1 cellular context compared by ENCODE assay signal in the genomic region with DNA sequence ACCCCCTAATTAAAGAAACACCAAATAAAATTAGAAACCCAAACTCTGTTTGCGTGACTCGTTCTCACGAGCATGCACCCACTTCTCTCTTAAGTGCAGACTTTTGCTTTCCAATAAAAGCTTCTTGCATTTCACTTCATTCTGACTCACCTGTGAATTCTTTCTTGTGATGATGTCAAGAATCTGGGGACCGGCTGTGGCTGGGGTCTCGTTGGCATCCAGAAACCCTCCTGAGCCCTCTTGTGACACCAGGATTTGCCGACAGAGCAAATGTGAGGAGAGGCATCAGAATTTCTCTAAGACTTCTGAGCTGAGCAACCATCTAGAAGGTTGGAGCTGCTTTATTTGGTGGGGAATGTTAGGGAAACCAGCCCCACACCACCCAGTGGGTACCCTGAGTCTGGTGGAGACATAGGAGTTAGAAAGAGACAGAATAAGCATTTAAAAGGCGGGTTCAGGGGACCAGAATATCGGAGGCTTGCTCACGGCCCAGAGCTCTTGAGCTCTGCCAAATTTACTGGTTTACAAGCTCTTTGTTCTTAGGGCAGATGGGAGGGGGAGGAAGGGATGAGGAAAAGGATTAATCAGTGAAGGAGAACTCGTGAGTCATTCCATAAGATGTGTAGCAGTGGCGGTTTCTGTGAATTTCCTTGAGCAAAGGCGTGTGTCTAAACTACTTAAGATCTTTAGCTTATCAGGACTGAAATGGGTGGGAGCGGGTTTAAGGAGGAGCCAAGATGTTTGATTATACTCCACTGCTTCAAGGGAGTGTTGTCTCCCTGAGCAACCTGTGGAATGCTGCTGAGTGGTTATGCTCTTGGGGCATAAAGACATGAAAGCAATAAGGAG.
A peak's percentile ranks its signal among the peaks of the same experiment; 100 is the strongest.
TF ChIP-seq lines count a peak whose summit lies in the region.

No MANE protein-coding gene starts in this region.

TF ChIP-seq in K562, 482 proteins besides CTCF, POLR2A, EP300 and RAD21 (continued from another document and continues in another):
- TF ChIP-seq, protein P1, sequence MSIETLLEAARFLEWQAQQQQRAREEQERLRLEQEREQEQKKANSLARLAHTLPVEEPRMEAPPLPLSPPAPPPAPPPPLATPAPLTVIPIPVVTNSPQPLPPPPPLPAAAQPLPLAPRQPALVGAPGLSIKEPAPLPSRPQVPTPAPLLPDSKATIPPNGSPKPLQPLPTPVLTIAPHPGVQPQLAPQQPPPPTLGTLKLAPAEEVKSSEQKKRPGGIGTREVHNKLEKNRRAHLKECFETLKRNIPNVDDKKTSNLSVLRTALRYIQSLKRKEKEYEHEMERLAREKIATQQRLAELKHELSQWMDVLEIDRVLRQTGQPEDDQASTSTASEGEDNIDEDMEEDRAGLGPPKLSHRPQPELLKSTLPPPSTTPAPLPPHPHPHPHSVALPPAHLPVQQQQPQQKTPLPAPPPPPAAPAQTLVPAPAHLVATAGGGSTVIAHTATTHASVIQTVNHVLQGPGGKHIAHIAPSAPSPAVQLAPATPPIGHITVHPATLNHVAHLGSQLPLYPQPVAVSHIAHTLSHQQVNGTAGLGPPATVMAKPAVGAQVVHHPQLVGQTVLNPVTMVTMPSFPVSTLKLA (conservative IDR thresholded peaks at IDR 0.05), result 0 out of 4 replicates have a peak, but pooled peaks of 1 of the 2 experiments have one; percentile 26
- TF ChIP-seq SPI1 (IDR thresholded peaks at IDR 0.05; ENCODE audit: borderline replicate concordance, low read depth, low read length) (no peak), GATAD2B (IDR thresholded peaks at IDR 0.05; ENCODE audit: borderline replicate concordance) (0 out of 2 replicates have a peak, but pooled peaks have one; percentile 30), CXXC5 (CRISPR knock-in tag; IDR thresholded peaks at IDR 0.05) (peak; percentile 43; the same call in 1 of the 2 replicates), RNF2 (IDR thresholded peaks at IDR 0.05) (peak; percentile 22; the same call in 1 of the 2 replicates), PCBP1 (IDR thresholded peaks at IDR 0.05; ENCODE audit: low read depth, low read length, poor library complexity, severe bottlenecking) (no peak), NFE2 (IDR thresholded peaks at IDR 0.05; ENCODE audit: low read depth) (peak; percentile 61; the same call in 1 of the 2 replicates), SMARCC2 (IDR thresholded peaks at IDR 0.05; ENCODE audit: low read depth) (0 out of 2 replicates have a peak, but pooled peaks have one; percentile 36), KDM1A (IDR thresholded peaks at IDR 0.05) (0 out of 4 replicates have a peak, but pooled peaks of 1 of the 2 experiments have one; percentile 15), JUND (IDR thresholded peaks at IDR 0.05; ENCODE audit: borderline replicate concordance, low read depth, low read length) (peak; percentile 83), JUND (tag; IDR thresholded peaks at IDR 0.05; ENCODE audit: borderline replicate concordance, low read depth, low read length) (peak; percentile 79; the same call in 1 of the 3 replicates), FOXP1 (CRISPR knock-in tag; IDR thresholded peaks at IDR 0.05) (no peak), BHLHE40 (IDR thresholded peaks at IDR 0.05; ENCODE audit: low read length) (peak; percentile 16; the same call in 1 of the 2 replicates), CBFB (CRISPR knock-in tag; IDR thresholded peaks at IDR 0.05) (no peak), DPF2 (IDR thresholded peaks at IDR 0.05) (peak; percentile 67), RCOR1 (IDR thresholded peaks at IDR 0.05; ENCODE audit: borderline replicate concordance in 1 of 2, low read depth in 2 of 2, low read length in 2 of 2) (peak in 1 of 2 experiments; percentile 77; a peak in 2 of 4 replicates), NCOR1 (IDR thresholded peaks at IDR 0.05) (0 out of 2 replicates have a peak, but pooled peaks have one; percentile 12), ZNF444 (CRISPR knock-in tag; IDR thresholded peaks at IDR 0.05) (no peak), CREM (IDR thresholded peaks at IDR 0.05; ENCODE audit: low read depth) (0 out of 2 replicates have a peak, but pooled peaks have one; percentile 22), CTBP1 (IDR thresholded peaks at IDR 0.05; ENCODE audit: borderline replicate concordance) (peak; percentile 81), ZEB2 (IDR thresholded peaks at IDR 0.05) (peak; percentile 43; the same call in 1 of the 2 replicates), SMARCA4 (IDR thresholded peaks at IDR 0.05) (peak; percentile 81), TEAD4 (IDR thresholded peaks at IDR 0.05; ENCODE audit: low read length) (peak; percentile 38; the same call in 1 of the 2 replicates), TEAD4 (CRISPR knock-in tag; IDR thresholded peaks at IDR 0.05; ENCODE audit: borderline replicate concordance) (no peak), RFX1 (IDR thresholded peaks at IDR 0.05) (peak; percentile 72), C11orf30 (IDR thresholded peaks at IDR 0.05; ENCODE audit: low read depth) (peak; percentile 44; the same call in 1 of the 2 replicates), CBX2 (IDR thresholded peaks at IDR 0.05; ENCODE audit: insufficient read depth, low read length, poor library complexity, severe bottlenecking) (no peak), NRF1 (conservative IDR thresholded peaks at IDR 0.05 in 1 of 2, IDR thresholded peaks at IDR 0.05 in 1 of 2) (peak; percentile 47 to 57), MAZ (CRISPR knock-in tag; conservative IDR thresholded peaks at IDR 0.05 in 1 of 2, IDR thresholded peaks at IDR 0.05 in 1 of 2) (peak; percentile 44 to 73; a peak in 3 of 4 replicates), HOXB6 (CRISPR knock-in tag; IDR thresholded peaks at IDR 0.05; ENCODE audit: borderline replicate concordance) (no peak), CBFA2T3 (IDR thresholded peaks at IDR 0.05) (peak; percentile 38)
- TF ChIP-seq, protein P2, sequence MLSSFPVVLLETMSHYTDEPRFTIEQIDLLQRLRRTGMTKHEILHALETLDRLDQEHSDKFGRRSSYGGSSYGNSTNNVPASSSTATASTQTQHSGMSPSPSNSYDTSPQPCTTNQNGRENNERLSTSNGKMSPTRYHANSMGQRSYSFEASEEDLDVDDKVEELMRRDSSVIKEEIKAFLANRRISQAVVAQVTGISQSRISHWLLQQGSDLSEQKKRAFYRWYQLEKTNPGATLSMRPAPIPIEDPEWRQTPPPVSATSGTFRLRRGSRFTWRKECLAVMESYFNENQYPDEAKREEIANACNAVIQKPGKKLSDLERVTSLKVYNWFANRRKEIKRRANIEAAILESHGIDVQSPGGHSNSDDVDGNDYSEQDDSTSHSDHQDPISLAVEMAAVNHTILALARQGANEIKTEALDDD (IDR thresholded peaks at IDR 0.05), result peak; percentile 86
- TF ChIP-seq, protein P3, sequence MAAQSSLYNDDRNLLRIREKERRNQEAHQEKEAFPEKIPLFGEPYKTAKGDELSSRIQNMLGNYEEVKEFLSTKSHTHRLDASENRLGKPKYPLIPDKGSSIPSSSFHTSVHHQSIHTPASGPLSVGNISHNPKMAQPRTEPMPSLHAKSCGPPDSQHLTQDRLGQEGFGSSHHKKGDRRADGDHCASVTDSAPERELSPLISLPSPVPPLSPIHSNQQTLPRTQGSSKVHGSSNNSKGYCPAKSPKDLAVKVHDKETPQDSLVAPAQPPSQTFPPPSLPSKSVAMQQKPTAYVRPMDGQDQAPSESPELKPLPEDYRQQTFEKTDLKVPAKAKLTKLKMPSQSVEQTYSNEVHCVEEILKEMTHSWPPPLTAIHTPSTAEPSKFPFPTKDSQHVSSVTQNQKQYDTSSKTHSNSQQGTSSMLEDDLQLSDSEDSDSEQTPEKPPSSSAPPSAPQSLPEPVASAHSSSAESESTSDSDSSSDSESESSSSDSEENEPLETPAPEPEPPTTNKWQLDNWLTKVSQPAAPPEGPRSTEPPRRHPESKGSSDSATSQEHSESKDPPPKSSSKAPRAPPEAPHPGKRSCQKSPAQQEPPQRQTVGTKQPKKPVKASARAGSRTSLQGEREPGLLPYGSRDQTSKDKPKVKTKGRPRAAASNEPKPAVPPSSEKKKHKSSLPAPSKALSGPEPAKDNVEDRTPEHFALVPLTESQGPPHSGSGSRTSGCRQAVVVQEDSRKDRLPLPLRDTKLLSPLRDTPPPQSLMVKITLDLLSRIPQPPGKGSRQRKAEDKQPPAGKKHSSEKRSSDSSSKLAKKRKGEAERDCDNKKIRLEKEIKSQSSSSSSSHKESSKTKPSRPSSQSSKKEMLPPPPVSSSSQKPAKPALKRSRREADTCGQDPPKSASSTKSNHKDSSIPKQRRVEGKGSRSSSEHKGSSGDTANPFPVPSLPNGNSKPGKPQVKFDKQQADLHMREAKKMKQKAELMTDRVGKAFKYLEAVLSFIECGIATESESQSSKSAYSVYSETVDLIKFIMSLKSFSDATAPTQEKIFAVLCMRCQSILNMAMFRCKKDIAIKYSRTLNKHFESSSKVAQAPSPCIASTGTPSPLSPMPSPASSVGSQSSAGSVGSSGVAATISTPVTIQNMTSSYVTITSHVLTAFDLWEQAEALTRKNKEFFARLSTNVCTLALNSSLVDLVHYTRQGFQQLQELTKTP (IDR thresholded peaks at IDR 0.05; ENCODE audit: low read depth in 1 of 2, partially characterized antibody in 2 of 2), result peak in 1 of 2 experiments; percentile 48
- TF ChIP-seq, protein P4, sequence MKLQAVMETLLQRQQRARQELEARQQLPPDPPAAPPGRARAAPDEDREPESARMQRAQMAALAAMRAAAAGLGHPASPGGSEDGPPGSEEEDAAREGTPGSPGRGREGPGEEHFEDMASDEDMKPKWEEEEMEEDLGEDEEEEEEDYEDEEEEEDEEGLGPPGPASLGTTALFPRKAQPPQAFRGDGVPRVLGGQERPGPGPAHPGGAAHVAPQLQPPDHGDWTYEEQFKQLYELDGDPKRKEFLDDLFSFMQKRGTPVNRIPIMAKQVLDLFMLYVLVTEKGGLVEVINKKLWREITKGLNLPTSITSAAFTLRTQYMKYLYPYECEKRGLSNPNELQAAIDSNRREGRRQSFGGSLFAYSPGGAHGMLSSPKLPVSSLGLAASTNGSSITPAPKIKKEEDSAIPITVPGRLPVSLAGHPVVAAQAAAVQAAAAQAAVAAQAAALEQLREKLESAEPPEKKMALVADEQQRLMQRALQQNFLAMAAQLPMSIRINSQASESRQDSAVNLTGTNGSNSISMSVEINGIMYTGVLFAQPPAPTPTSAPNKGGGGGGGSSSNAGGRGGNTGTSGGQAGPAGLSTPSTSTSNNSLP (IDR thresholded peaks at IDR 0.05; ENCODE audit: borderline replicate concordance, low read depth, low read length), result peak; percentile 66; the same call in 1 of the 2 replicates
- TF ChIP-seq, protein P5, sequence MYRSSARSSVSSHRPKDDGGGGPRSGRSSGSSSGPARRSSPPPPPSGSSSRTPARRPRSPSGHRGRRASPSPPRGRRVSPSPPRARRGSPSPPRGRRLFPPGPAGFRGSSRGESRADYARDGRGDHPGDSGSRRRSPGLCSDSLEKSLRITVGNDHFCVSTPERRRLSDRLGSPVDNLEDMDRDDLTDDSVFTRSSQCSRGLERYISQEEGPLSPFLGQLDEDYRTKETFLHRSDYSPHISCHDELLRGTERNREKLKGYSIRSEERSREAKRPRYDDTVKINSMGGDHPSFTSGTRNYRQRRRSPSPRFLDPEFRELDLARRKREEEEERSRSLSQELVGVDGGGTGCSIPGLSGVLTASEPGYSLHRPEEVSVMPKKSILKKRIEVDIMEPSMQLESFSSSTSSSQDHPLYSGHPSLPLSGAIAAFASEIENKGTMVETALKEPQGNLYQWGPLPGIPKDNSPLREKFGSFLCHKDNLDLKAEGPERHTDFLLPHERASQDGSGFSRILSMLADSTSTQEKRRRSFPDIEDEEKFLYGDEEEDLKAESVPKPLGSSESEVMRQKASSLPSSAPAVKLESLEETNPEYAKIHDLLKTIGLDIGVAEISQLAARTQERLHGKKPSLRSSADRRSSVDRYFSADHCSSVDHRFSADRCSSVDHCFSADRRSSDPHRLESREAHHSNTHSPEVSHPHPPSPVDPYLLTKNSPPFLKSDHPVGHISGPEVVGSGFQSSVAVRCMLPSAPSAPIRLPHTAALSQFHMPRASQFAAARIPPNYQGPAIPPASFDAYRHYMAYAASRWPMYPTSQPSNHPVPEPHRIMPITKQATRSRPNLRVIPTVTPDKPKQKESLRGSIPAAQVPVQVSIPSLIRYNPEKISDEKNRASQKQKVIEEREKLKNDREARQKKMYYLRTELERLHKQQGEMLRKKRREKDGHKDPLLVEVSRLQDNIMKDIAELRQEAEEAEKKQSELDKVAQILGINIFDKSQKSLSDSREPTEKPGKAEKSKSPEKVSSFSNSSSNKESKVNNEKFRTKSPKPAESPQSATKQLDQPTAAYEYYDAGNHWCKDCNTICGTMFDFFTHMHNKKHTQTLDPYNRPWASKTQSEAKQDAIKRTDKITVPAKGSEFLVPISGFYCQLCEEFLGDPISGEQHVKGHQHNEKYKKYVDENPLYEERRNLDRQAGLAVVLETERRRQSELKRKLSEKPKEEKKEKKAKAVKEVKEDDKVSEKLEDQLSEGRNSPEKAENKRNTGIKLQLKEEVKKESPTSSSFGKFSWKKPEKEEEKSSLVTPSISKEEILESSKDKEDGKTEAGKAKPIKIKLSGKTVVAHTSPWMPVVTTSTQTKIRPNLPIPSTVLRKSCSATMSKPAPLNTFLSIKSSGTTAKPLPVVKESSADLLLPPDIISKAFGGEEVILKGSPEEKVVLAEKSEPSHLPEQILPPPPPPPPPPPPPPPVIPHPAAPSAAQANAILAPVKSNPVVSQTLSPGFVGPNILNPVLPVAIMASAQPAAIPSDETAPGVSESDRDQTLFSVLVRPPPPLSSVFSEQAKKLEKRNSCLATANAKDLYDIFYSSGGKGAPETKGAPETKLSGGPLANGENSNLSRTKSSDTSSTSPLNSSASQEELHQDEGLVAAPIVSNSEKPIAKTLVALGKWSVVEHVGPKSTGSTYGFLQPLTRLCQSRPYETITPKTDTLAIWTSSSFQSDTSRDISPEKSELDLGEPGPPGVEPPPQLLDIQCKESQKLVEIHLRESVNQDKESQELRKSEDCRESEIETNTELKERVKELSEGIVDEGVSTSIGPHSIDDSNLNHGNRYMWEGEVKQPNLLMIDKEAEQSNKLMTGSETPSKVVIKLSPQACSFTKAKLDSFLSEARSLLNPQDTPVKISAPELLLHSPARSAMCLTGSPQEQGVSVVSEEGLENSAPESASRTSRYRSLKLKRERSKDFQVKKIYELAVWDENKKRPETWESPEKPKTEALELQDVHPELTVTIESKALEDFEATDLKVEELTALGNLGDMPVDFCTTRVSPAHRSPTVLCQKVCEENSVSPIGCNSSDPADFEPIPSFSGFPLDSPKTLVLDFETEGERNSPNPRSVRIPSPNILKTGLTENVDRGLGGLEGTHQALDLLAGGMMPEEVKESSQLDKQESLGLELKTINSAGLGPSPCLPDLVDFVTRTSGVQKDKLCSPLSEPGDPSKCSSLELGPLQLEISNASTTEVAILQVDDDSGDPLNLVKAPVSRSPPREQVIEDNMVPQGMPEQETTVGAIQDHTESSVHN (IDR thresholded peaks at IDR 0.05; ENCODE audit: borderline replicate concordance in 1 of 2, low read depth in 1 of 2), result no peak
- TF ChIP-seq, protein P6, sequence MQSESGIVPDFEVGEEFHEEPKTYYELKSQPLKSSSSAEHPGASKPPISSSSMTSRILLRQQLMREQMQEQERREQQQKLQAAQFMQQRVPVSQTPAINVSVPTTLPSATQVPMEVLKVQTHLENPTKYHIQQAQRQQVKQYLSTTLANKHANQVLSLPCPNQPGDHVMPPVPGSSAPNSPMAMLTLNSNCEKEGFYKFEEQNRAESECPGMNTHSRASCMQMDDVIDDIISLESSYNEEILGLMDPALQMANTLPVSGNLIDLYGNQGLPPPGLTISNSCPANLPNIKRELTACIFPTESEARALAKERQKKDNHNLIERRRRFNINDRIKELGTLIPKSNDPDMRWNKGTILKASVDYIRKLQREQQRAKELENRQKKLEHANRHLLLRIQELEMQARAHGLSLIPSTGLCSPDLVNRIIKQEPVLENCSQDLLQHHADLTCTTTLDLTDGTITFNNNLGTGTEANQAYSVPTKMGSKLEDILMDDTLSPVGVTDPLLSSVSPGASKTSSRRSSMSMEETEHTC (IDR thresholded peaks at IDR 0.05), result 0 out of 2 replicates have a peak, but pooled peaks have one; percentile 33
